Comparison of ENCODE assay signal across 14 cellular contexts in genomic region chr5:89071941-89072331, GRCh38.
DNase-seq lines count a peak whose midpoint lies in the region; ATAC-seq, FAIRE-seq and TF ChIP-seq lines count a peak whose summit lies in the region.
"Had no signal": no experiment of that assay in that cellular context is flagged by ENCODE, and none has a peak within 500 bp of the region (broad histone marks: within the 10 kb centered on the region; RNA-seq: fewer than 3 reads in every experiment).

No MANE protein-coding gene starts in this region.

- ATAC-seq in GM18505 (IDR thresholded peaks at IDR 0.05; ENCODE audit: unreplicated experiment) (peak; percentile 54), GM21381 (IDR thresholded peaks at IDR 0.05; ENCODE audit: unreplicated experiment) (peak; percentile 54), HG03060 (IDR thresholded peaks at IDR 0.05; ENCODE audit: low read depth, unreplicated experiment) (peak; percentile 39), activated B cell treated with CpG ODN at 0.5 μM for 24 hours (ENCODE audit: low read depth) (no peak), right lobe of liver (no peak)

- H3K4me3 ChIP-seq in tibial nerve = no peak overlapping the region
- H3K4me3 ChIP-seq in right lobe of liver = no peak overlapping the region

- no peak overlapping the region for H3K27ac ChIP-seq in tibial nerve
- H3K27ac ChIP-seq in right lobe of liver = no peak overlapping the region
- H3K27ac ChIP-seq: epithelial cell of prostate had no signal

- no peaks in the 10 kb centered on the region for H3K9me3 Mint-ChIP-seq in activated B cell treated with CpG ODN at 0.5 μM for 24 hours
- H3K9me3 Mint-ChIP-seq in activated naive CD4-positive, alpha-beta T cell treated with anti-CD3 and anti-CD28 coated beads, Interleukin-2, amount 10 ng/mL, durations not matched to agents 7 days and 5 days = no peaks in the 10 kb centered on the region
- H3K9me3 Mint-ChIP-seq: activated CD4-positive, alpha-beta memory T cell treated with anti-CD3 and anti-CD28 coated beads for 36 hours had no signal

- no peaks in the 10 kb centered on the region for H3K4me1 ChIP-seq in tibial nerve
- H3K4me1 ChIP-seq in right lobe of liver = no peaks in the 10 kb centered on the region

- H3K4me3 Mint-ChIP-seq in activated B cell treated with CpG ODN at 0.5 μM for 24 hours = peak overlapping the region; percentile 59
- no peak overlapping the region for H3K4me3 Mint-ChIP-seq in activated naive CD4-positive, alpha-beta T cell treated with anti-CD3 and anti-CD28 coated beads, Interleukin-2, amount 10 ng/mL, durations not matched to agents 7 days and 5 days
- H3K4me3 Mint-ChIP-seq: activated CD4-positive, alpha-beta memory T cell treated with anti-CD3 and anti-CD28 coated beads for 36 hours had no signal

- TF ChIP-seq EP300 in tibial nerve (IDR thresholded peaks at IDR 0.05) = no peak

- H3K9me3 ChIP-seq in tibial nerve = no peaks in the 10 kb centered on the region
- H3K9me3 ChIP-seq in right lobe of liver = no peaks in the 10 kb centered on the region

- peak overlapping the region; percentile 50 for H3K27ac Mint-ChIP-seq in activated B cell treated with CpG ODN at 0.5 μM for 24 hours
- H3K27ac Mint-ChIP-seq in activated naive CD4-positive, alpha-beta T cell treated with anti-CD3 and anti-CD28 coated beads, Interleukin-2, amount 10 ng/mL, durations not matched to agents 7 days and 5 days = no peak overlapping the region
- H3K27ac Mint-ChIP-seq: activated CD4-positive, alpha-beta memory T cell treated with anti-CD3 and anti-CD28 coated beads for 36 hours had no signal

- intact Hi-C loops in activated B cell treated with CpG ODN at 0.5 μM for 24 hours (cut with micrococcal nuclease) (loop anchor here (5.0 kb wide), 1 partner anchor 345 kb away; no protein-coding TSS in a partner anchor), right lobe of liver (cut with DNase I) (no loop called here)

- TF ChIP-seq POLR2A in GM18505 (IDR thresholded peaks at IDR 0.05; ENCODE audit: borderline replicate concordance, extremely low read depth, insufficient read depth, insufficient read length) (no peak), tibial nerve (IDR thresholded peaks at IDR 0.05) (no peak), right lobe of liver (IDR thresholded peaks at IDR 0.05) (no peak)

- 87 to 93% methylated on average over 1 of the region's 1 CpG for WGBS in tibial nerve, 2 donors
- 93% methylated on average over 1 of the region's 1 CpG for WGBS in right lobe of liver (ENCODE audit: insufficient coverage, low coverage, low lambda C conversion rate, missing lambda C conversion rate)

- no peaks in the 10 kb centered on the region for H3K27me3 ChIP-seq in tibial nerve
- no peaks in the 10 kb centered on the region for H3K27me3 ChIP-seq in right lobe of liver

- H3K36me3 ChIP-seq in tibial nerve = no peaks in the 10 kb centered on the region
- H3K36me3 ChIP-seq in right lobe of liver = no peaks in the 10 kb centered on the region

- no peaks in the 10 kb centered on the region for H3K27me3 Mint-ChIP-seq in activated B cell treated with CpG ODN at 0.5 μM for 24 hours
- no peaks in the 10 kb centered on the region for H3K27me3 Mint-ChIP-seq in activated naive CD4-positive, alpha-beta T cell treated with anti-CD3 and anti-CD28 coated beads, Interleukin-2, amount 10 ng/mL, durations not matched to agents 7 days and 5 days
- H3K27me3 Mint-ChIP-seq: activated CD4-positive, alpha-beta memory T cell treated with anti-CD3 and anti-CD28 coated beads for 36 hours had no signal

- no peaks in the 10 kb centered on the region for H3K36me3 Mint-ChIP-seq in activated B cell treated with CpG ODN at 0.5 μM for 24 hours (ENCODE audit: low read depth)
- H3K36me3 Mint-ChIP-seq in activated naive CD4-positive, alpha-beta T cell treated with anti-CD3 and anti-CD28 coated beads, Interleukin-2, amount 10 ng/mL, durations not matched to agents 7 days and 5 days = no peaks in the 10 kb centered on the region
- H3K36me3 Mint-ChIP-seq: activated CD4-positive, alpha-beta memory T cell treated with anti-CD3 and anti-CD28 coated beads for 36 hours had no signal

- CTCF ChIA-PET in activated B cell treated with CpG ODN at 0.5 μM for 24 hours (lab: Charles Lee) = no interaction called here
- CTCF ChIA-PET in activated naive CD4-positive, alpha-beta T cell treated with anti-CD3 and anti-CD28 coated beads, Interleukin-2, amount 10 ng/mL, durations not matched to agents 7 days and 5 days (lab: Charles Lee) = no interaction called here

- no peak for FAIRE-seq in D721Med (lab: Jason Lieb, UNC)
- FAIRE-seq: keratinocyte had no signal

- TF ChIP-seq CTCF in activated B cell treated with CpG ODN at 0.5 μM for 24 hours (IDR thresholded peaks at IDR 0.05) (no peak), D721Med (IDR thresholded peaks at IDR 0.05; ENCODE audit: insufficient read depth, missing control alignments) (no peak), tibial nerve (IDR thresholded peaks at IDR 0.05) (no peak), right lobe of liver (IDR thresholded peaks at IDR 0.05) (no peak)

- DNase-seq in activated B cell treated with CpG ODN at 0.5 μM for 24 hours (no peak), D721Med (ENCODE audit: insufficient read length, low spot score) (no peak), tibial nerve (ENCODE audit: low spot score in 2 of 2) (no peak), right lobe of liver (no peak)
- DNase-seq in activated naive CD4-positive, alpha-beta T cell treated with anti-CD3 and anti-CD28 coated beads, Interleukin-2, amount 10 ng/mL, durations not matched to agents 7 days and 5 days = no peak
- DNase-seq: activated CD4-positive, alpha-beta memory T cell treated with anti-CD3 and anti-CD28 coated beads for 36 hours; anterior cingulate cortex; C1 segment of cervical spinal cord; stimulated activated CD4-positive, alpha-beta T cell treated with anti-CD3 and anti-CD28 coated beads, Interleukin-4, amount 100 ng/mL, for 24 hours had no signal

- POLR2A ChIA-PET in activated B cell treated with CpG ODN at 0.5 μM for 24 hours (lab: Charles Lee) = no interaction called here

- peaks cover 23% of the 10 kb centered on the region for H3K4me1 Mint-ChIP-seq in activated B cell treated with CpG ODN at 0.5 μM for 24 hours
- no peaks in the 10 kb centered on the region for H3K4me1 Mint-ChIP-seq in activated naive CD4-positive, alpha-beta T cell treated with anti-CD3 and anti-CD28 coated beads, Interleukin-2, amount 10 ng/mL, durations not matched to agents 7 days and 5 days

Comparison
In these comparisons a context has a peak if more than half of its experiments do, and no peak if none do; other contexts are left out.
1. ATAC-seq: peak in GM18505 (single experiment), GM21381 (single experiment) and HG03060 (single experiment); none in activated B cell treated with CpG ODN at 0.5 μM for 24 hours (single experiment) and right lobe of liver (0 of 4).